ENCODE assay signal across 2 cellular contexts in genomic region chr1:201042663-201043461, GRCh38.
TF ChIP-seq lines count a peak whose summit lies in the region.

No MANE protein-coding gene starts in this region.

TF ChIP-seq in HCT116, 20 proteins besides CTCF, POLR2A, EP300 and RAD21 (continued from another document):
- TF ChIP-seq EGR1 (IDR thresholded peaks at IDR 0.05; ENCODE audit: low read depth) (no peak), SRF (IDR thresholded peaks at IDR 0.05; ENCODE audit: low read depth) (no peak), REST (IDR thresholded peaks at IDR 0.05; ENCODE audit: low read depth) (no peak), TCF7L2 (IDR thresholded peaks at IDR 0.05; ENCODE audit: borderline replicate concordance, extremely low read depth, insufficient read depth, insufficient read length) (no peak), EZH2phosphoT487 (IDR thresholded peaks at IDR 0.05; ENCODE audit: borderline replicate concordance) (no peak), CEBPB (IDR thresholded peaks at IDR 0.05; ENCODE audit: low read depth) (no peak), MAX (IDR thresholded peaks at IDR 0.05) (no peak), CBX3 (IDR thresholded peaks at IDR 0.05; ENCODE audit: low read depth) (no peak), ZBTB33 (IDR thresholded peaks at IDR 0.05; ENCODE audit: extremely low read depth, insufficient replicate concordance, low read length) (no peak), ZNF274 (IDR thresholded peaks at IDR 0.05; ENCODE audit: low read depth, low read length) (no peak), JUND (IDR thresholded peaks at IDR 0.05) (no peak), ELF1 (IDR thresholded peaks at IDR 0.05; ENCODE audit: borderline replicate concordance, low read depth) (no peak), SP1 (IDR thresholded peaks at IDR 0.05; ENCODE audit: low read depth) (no peak), ATF3 (IDR thresholded peaks at IDR 0.05) (no peak)

TF ChIP-seq in GM12878, 131 proteins besides CTCF, POLR2A, EP300 and RAD21 (continued from another document):
- TF ChIP-seq YY1 (IDR thresholded peaks at IDR 0.05; ENCODE audit: low read depth, low read length) = peak; percentile 72
- 0 out of 2 replicates have a peak, but pooled peaks have one; percentile 26 for TF ChIP-seq SMARCA5 (IDR thresholded peaks at IDR 0.05)
- 0 out of 2 replicates have a peak, but pooled peaks have one; percentile 17 for TF ChIP-seq MEF2A (IDR thresholded peaks at IDR 0.05; ENCODE audit: insufficient read depth, low read depth, low read length)
- TF ChIP-seq PBX3 (IDR thresholded peaks at IDR 0.05; ENCODE audit: insufficient replicate concordance, low read depth, low read length) = no peak
- no peak for TF ChIP-seq ZBTB4 (CRISPR knock-in tag; IDR thresholded peaks at IDR 0.05)
- TF ChIP-seq SMC3 (IDR thresholded peaks at IDR 0.05; ENCODE audit: borderline replicate concordance, low read length) = peak; percentile 98
